Comparison of ENCODE assay signal across 10 cellular contexts in the genomic region with DNA sequence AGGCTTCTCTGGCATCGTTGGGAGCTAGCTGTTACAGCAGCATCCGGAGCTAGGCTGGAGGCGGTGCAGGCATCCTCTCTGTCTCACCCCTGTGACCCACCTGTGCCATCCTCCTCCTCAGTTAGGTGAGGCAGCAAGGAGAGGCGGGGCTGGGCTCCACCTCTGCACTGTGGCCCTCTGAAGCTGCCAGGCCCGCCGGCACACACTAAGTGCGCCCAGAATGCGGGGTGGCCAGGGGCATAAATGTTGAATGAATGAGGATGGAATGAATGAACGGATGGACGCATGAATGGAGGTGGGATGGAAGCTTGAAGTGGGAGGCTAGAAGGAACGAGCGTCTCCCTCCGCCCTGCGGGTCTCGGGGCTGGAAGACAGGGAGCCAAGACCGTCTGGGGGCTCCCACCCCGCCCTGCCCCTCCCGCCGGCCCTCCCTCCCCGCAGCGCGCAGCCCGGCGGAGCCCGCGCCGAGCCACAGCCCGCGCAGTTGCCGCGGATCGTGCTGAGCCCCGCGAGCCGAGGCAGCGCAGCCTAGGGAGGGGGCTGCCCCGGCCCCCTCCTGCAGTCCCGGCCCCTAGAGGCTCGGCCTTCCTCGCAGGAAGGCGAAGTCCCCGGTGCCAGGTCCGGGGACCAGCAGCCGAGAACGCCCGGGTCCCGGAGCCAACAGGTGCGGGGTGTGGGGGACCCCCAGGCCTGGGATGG. TPM values are rescaled to one million over a fixed set of nuclear protein-coding genes. Genes with fewer than 3 reads are reported as not detected.
DNase-seq lines count a peak whose midpoint lies in the region; ATAC-seq and TF ChIP-seq lines count a peak whose summit lies in the region.
"Had no signal": no experiment of that assay in that cellular context is flagged by ENCODE, and none has a peak within 500 bp of the region (broad histone marks: within the 10 kb centered on the region; RNA-seq: fewer than 3 reads in every experiment).

A gene (plus strand): TSS at position 472 of the 699 bp plus-strand sequence. CDS start 1,504 bp downstream, outside the sequence.

- no peaks in the 10 kb centered on the region for H3K4me1 ChIP-seq in mesendoderm (ENCODE audit: control insufficient read depth, low read depth, low read length)
- H3K4me1 ChIP-seq in upper lobe of left lung = peaks cover 10 to 15% (median 12%) of the 10 kb centered on the region in 4 donors

- no peak for DNase-seq in activated CD4-positive, alpha-beta T cell treated with anti-CD3 and anti-CD28 coated beads, Interleukin-2, amount 10 ng/mL, durations not matched to agents 24 days and 14 days
- no peak for DNase-seq in activated CD4-positive, alpha-beta T cell treated with anti-CD3 and anti-CD28 coated beads, Interleukin-2, amount 50 U/mL, for 1 hour
- DNase-seq in choroid plexus epithelial cell (ENCODE audit: low read depth) (no peak), mesendoderm (no peak), upper lobe of left lung (peak; percentile 16 to 72), NCI-H146 (lab: John Stamatoyannopoulos, UW) (no peak), NCI-H510A (lab: John Stamatoyannopoulos, UW) (no peak)

- H3K4ac ChIP-seq in mesendoderm (ENCODE audit: low read depth, low read length) = no peak within 1 kb of the TSS

- peaks cover 2% of the 10 kb centered on the region for H3K4me1 Mint-ChIP-seq in activated CD4-positive, alpha-beta T cell treated with anti-CD3 and anti-CD28 coated beads, Interleukin-2, amount 10 ng/mL, durations not matched to agents 24 days and 14 days

- no peak within 1 kb of the TSS for H3K27ac ChIP-seq in mesendoderm (ENCODE audit: low read depth, low read length)
- no peak within 1 kb of the TSS for H3K27ac ChIP-seq in upper lobe of left lung

- H3K4me2 ChIP-seq in mesendoderm (ENCODE audit: low read length) = peak within 1 kb of the TSS; percentile 89

- H3K23ac ChIP-seq in mesendoderm (ENCODE audit: low read length) = peak within 1 kb of the TSS; percentile 51

- no peaks in the 10 kb centered on the region for H3K9me3 ChIP-seq in upper lobe of left lung

- peak within 1 kb of the TSS; percentile 84 for H3K56ac ChIP-seq in mesendoderm (ENCODE audit: low read length)

- peak within 1 kb of the TSS; percentile 59 for H3K9ac ChIP-seq in mesendoderm (ENCODE audit: low read length)

- peak within 1 kb of the TSS; percentile 53 for H3K4me3 ChIP-seq in choroid plexus epithelial cell (ENCODE audit: low read depth, low read length)
- H3K4me3 ChIP-seq in mesendoderm (ENCODE audit: low read length) = peak within 1 kb of the TSS; percentile 54
- peak within 1 kb of the TSS; percentile 26 to 57 (median 44) for H3K4me3 ChIP-seq in upper lobe of left lung

- no peak within 1 kb of the TSS for H2AK5ac ChIP-seq in mesendoderm (ENCODE audit: low read length)

- H2BK120ac ChIP-seq in mesendoderm (ENCODE audit: low read depth, low read length) = no peak within 1 kb of the TSS

- WGBS in mesendoderm (ENCODE audit: extremely low coverage, insufficient coverage, low lambda C conversion rate) = no CpG with 5 or more reads among the region's 48 CpGs
- 19 to 30% methylated on average over 16 to 20 of the region's 48 CpGs for WGBS in upper lobe of left lung, 2 donors

- no peak within 1 kb of the TSS for H2BK5ac ChIP-seq in mesendoderm (ENCODE audit: low read length)

- H4K8ac ChIP-seq in mesendoderm (ENCODE audit: low read depth, low read length) = no peak within 1 kb of the TSS

- peaks cover 33% of the 10 kb centered on the region for H3K27me3 Mint-ChIP-seq in activated CD4-positive, alpha-beta T cell treated with anti-CD3 and anti-CD28 coated beads, Interleukin-2, amount 10 ng/mL, durations not matched to agents 24 days and 14 days

- no peak for TF ChIP-seq EP300 in upper lobe of left lung (IDR thresholded peaks at IDR 0.05)

- no peaks in the 10 kb centered on the region for H3K9me3 Mint-ChIP-seq in activated CD4-positive, alpha-beta T cell treated with anti-CD3 and anti-CD28 coated beads, Interleukin-2, amount 10 ng/mL, durations not matched to agents 24 days and 14 days
- H3K9me3 Mint-ChIP-seq: CD4-positive, CD25-positive, alpha-beta regulatory T cell had no signal

- H3K79me2 ChIP-seq in mesendoderm (ENCODE audit: control insufficient read depth, insufficient read depth, low read length) = no peaks in the 10 kb centered on the region

- no peaks in the 10 kb centered on the region for H3K36me3 Mint-ChIP-seq in activated CD4-positive, alpha-beta T cell treated with anti-CD3 and anti-CD28 coated beads, Interleukin-2, amount 10 ng/mL, durations not matched to agents 24 days and 14 days (ENCODE audit: low read depth)
- H3K36me3 Mint-ChIP-seq: CD4-positive, CD25-positive, alpha-beta regulatory T cell had no signal

- H3K36me3 ChIP-seq in mesendoderm (ENCODE audit: control insufficient read depth, insufficient read depth, low read length) = no peaks in the 10 kb centered on the region
- H3K36me3 ChIP-seq in upper lobe of left lung = no peaks in the 10 kb centered on the region

- ATAC-seq in upper lobe of left lung (ENCODE audit: low FRiP score in 2 of 2) (peak in 1 of 2 donors; percentile 4), HG02884 (IDR thresholded peaks at IDR 0.05; ENCODE audit: unreplicated experiment) (no peak)

- no peak within 1 kb of the TSS for H3K18ac ChIP-seq in mesendoderm (ENCODE audit: low read length)

- TF ChIP-seq CTCF in choroid plexus epithelial cell (conservative IDR thresholded peaks at IDR 0.05; ENCODE audit: low read depth, low read length) = no peak
- no peak for TF ChIP-seq CTCF in upper lobe of left lung (IDR thresholded peaks at IDR 0.05)

- H2BK15ac ChIP-seq in mesendoderm (replicated peaks; ENCODE audit: low read depth) = no peak within 1 kb of the TSS

- intact Hi-C loops in activated CD4-positive, alpha-beta T cell treated with anti-CD3 and anti-CD28 coated beads, Interleukin-2, amount 10 ng/mL, durations not matched to agents 24 days and 14 days (cut with micrococcal nuclease) = no loop called here

- H3K27ac Mint-ChIP-seq in activated CD4-positive, alpha-beta T cell treated with anti-CD3 and anti-CD28 coated beads, Interleukin-2, amount 10 ng/mL, durations not matched to agents 24 days and 14 days = no peak within 1 kb of the TSS
- H3K27ac Mint-ChIP-seq: CD4-positive, CD25-positive, alpha-beta regulatory T cell had no signal

- H4K5ac ChIP-seq in mesendoderm (ENCODE audit: low read length) = no peak within 1 kb of the TSS

- H3K79me1 ChIP-seq in mesendoderm (ENCODE audit: low read length) = no peaks in the 10 kb centered on the region

- TF ChIP-seq POLR2A in upper lobe of left lung (IDR thresholded peaks at IDR 0.05) = no peak

- peak within 1 kb of the TSS; percentile 32 for H3K4me3 Mint-ChIP-seq in activated CD4-positive, alpha-beta T cell treated with anti-CD3 and anti-CD28 coated beads, Interleukin-2, amount 10 ng/mL, durations not matched to agents 24 days and 14 days

- H3K27me3 ChIP-seq in mesendoderm (ENCODE audit: insufficient read depth, low read length, poor library complexity) (peaks cover 5% of the 10 kb centered on the region), upper lobe of left lung (peaks cover 0 to 11% (median 8%) of the 10 kb centered on the region in 4 donors)

RNA-seq across cellular contexts. Expression of the gene that starts here (rescaled TPM):
- not detected in 2 replicates for total RNA-seq in activated CD4-positive, alpha-beta T cell treated with anti-CD3 and anti-CD28 coated beads, Interleukin-2, amount 10 ng/mL, durations not matched to agents 24 days and 14 days
- 0.04 TPM for polyA plus RNA-seq in mesendoderm (2013, experiment 1 of 2)
- polyA plus RNA-seq in mesendoderm (2013, experiment 2 of 2) = 0.04 TPM
- total RNA-seq in upper lobe of left lung = 1 to 10 TPM in 1 of 6 donors, not detected in 5; 2.1 TPM
- total RNA-seq: CD4-positive, CD25-positive, alpha-beta regulatory T cell; myocyte had no signal
- polyA plus RNA-seq: CD4-positive, CD25-positive, alpha-beta regulatory T cell had no signal

Comparison
In these comparisons a context has a peak if more than half of its experiments do, and no peak if none do; other contexts are left out.
1. DNase-seq: peak in upper lobe of left lung (2 of 2); none in activated CD4-positive, alpha-beta T cell treated with anti-CD3 and anti-CD28 coated beads, Interleukin-2, amount 10 ng/mL, durations not matched to agents 24 days and 14 days (single experiment), activated CD4-positive, alpha-beta T cell treated with anti-CD3 and anti-CD28 coated beads, Interleukin-2, amount 50 U/mL, for 1 hour (single experiment), choroid plexus epithelial cell (single experiment), mesendoderm (single experiment), NCI-H146 (single experiment) and NCI-H510A (single experiment).
2. Peak in every context shown above with its lines, with median percentiles within 50 percentile points of each other: H3K4me3 ChIP-seq.